ENCODE assay signal across 18 cellular contexts in genomic region chr10:15373199-15373598, GRCh38. TPM values are rescaled to one million over a fixed set of nuclear protein-coding genes. Genes with fewer than 3 reads are reported as not detected.
DNase-seq lines count a peak whose midpoint lies in the region; ATAC-seq, FAIRE-seq and TF ChIP-seq lines count a peak whose summit lies in the region.
"Had no signal": no experiment of that assay in that cellular context is flagged by ENCODE, and none has a peak within 500 bp of the region (broad histone marks: within the 10 kb centered on the region; RNA-seq: fewer than 3 reads in every experiment).

No MANE protein-coding gene starts in this region.

- no TSS peak for BruUV-seq in HepG2 (replicated peaks; lab: Mats Ljungman, UMichigan)

- WGBS in HepG2 (ENCODE audit: low lambda C conversion rate), result 43% methylated on average over 2 of the region's 2 CpGs
- WGBS in right lobe of liver (ENCODE audit: insufficient coverage, low coverage, low lambda C conversion rate, missing lambda C conversion rate), result 50% methylated on average over 1 of the region's 2 CpGs

- in situ Hi-C loops in HepG2 (cut with HindIII; ENCODE audit: extremely low pct_ligation_motif_present, low pct_unique_long_range_greater_than_20kb), result loop anchor here (5.0 kb wide), 2 partner anchors 46 to 111 kb away; no protein-coding TSS in a partner anchor

- H3K79me2 ChIP-seq in HepG2 (ENCODE audit: insufficient read depth, low read length), result peaks cover 22% of the 10 kb centered on the region

- peaks cover 29% of the 10 kb centered on the region for H3K27me3 Mint-ChIP-seq in neural crest cell (ENCODE audit: low read depth)

- H3K4me2 ChIP-seq in HepG2 (ENCODE audit: low read depth, low read length), result no peak overlapping the region
- H3K4me2 ChIP-seq: A549 had no signal

- H3K27ac ChIP-seq in HepG2 (ENCODE audit: extremely low read length, insufficient read depth, low read length) (no peak overlapping the region), right lobe of liver (no peak overlapping the region), caudate nucleus (ENCODE audit: low read depth, low read length) (peak overlapping the region; percentile 28)
- H3K27ac ChIP-seq: 22Rv1, A549, C4-2B had no signal

- DNase-seq in HepG2 (ENCODE audit: low spot score), result no peak
- no peak for DNase-seq in right lobe of liver
- DNase-seq in caudate nucleus (lab: John Stamatoyannopoulos, UW), result no peak
- no peak for DNase-seq in neural crest cell (ENCODE audit: low read depth, low spot score)
- no peak for DNase-seq in stimulated activated CD4-positive, alpha-beta T cell treated with anti-CD3 and anti-CD28 coated beads, Interleukin-2, amount 100 ng/mL, for 24 hours
- DNase-seq: AML-193; Caco-2; CD4-positive, alpha-beta T cell had no signal

- no peaks in the 10 kb centered on the region for H3K36me3 ChIP-seq in HepG2 (replicated peaks in 1 of 2; ENCODE audit: control insufficient read depth in 1 of 2, insufficient read depth in 2 of 2, low read length in 2 of 2)
- no peaks in the 10 kb centered on the region for H3K36me3 ChIP-seq in right lobe of liver

- H3K4me3 ChIP-seq in HepG2 (replicated peaks in 1 of 3; ENCODE audit: insufficient read depth in 1 of 3, low read depth in 2 of 3, low read length in 3 of 3) (no peak overlapping the region), right lobe of liver (no peak overlapping the region)
- H3K4me3 ChIP-seq: A549, HAP-1 had no signal

- no peak overlapping the region for H2AFZ ChIP-seq in HepG2 (ENCODE audit: low read length)

- H3K4me3 Mint-ChIP-seq in neural crest cell, result peak overlapping the region; percentile 81

- H3K9me3 Mint-ChIP-seq in neural crest cell, result no peaks in the 10 kb centered on the region
- H3K9me3 Mint-ChIP-seq: CD4-positive, alpha-beta T cell had no signal

- no peak for TF ChIP-seq RAD21 in HepG2 (CRISPR knock-in tag; IDR thresholded peaks at IDR 0.05)

- TF ChIP-seq POLR2A in HepG2 (IDR thresholded peaks at IDR 0.05; ENCODE audit: insufficient read depth in 1 of 2, low read depth in 2 of 2, low read length in 2 of 2) (no peak), right lobe of liver (IDR thresholded peaks at IDR 0.05) (no peak)

- no peak overlapping the region for H3K9ac ChIP-seq in HepG2 (ENCODE audit: insufficient read depth, low read depth, low read length)

- ATAC-seq in HepG2 (no peak), right lobe of liver (no peak), HG02759 (IDR thresholded peaks at IDR 0.05; ENCODE audit: unreplicated experiment) (no peak), HG02623 (IDR thresholded peaks at IDR 0.05; ENCODE audit: unreplicated experiment) (no peak)
- ATAC-seq: A549 had no signal

- H3K27ac Mint-ChIP-seq in neural crest cell (ENCODE audit: unreplicated experiment), result no peak overlapping the region
- H3K27ac Mint-ChIP-seq: CD4-positive, alpha-beta T cell had no signal

- CTCF ChIA-PET in HepG2 (lab: Yijun Ruan, JAX; ENCODE audit: low intra/inter-chr PET ratio, low total read pairs), result no interaction called here

- intact Hi-C loops in HepG2 (cut with micrococcal nuclease; ENCODE audit: unreplicated experiment) (loop anchor here (2.0 kb wide), 1 partner anchor 162 kb away; no protein-coding TSS in a partner anchor), right lobe of liver (cut with DNase I) (loop anchor here in 1 of 2 donors (5.0 kb wide), 1 partner anchor 166 kb away; no protein-coding TSS in a partner anchor)

- POLR2A ChIA-PET in HepG2 (lab: Yijun Ruan, JAX), result no interaction called here

- H3K36me3 Mint-ChIP-seq in neural crest cell (ENCODE audit: low read depth), result no peaks in the 10 kb centered on the region

- TF ChIP-seq CTCF in HepG2 (CRISPR knock-in tag; IDR thresholded peaks at IDR 0.05) (no peak), right lobe of liver (IDR thresholded peaks at IDR 0.05) (no peak), neural crest cell (conservative IDR thresholded peaks at IDR 0.05) (no peak)

- H3K9me3 ChIP-seq in HepG2 (ENCODE audit: low read length) (no peaks in the 10 kb centered on the region), right lobe of liver (no peaks in the 10 kb centered on the region)
- H3K9me3 ChIP-seq: A549, Caco-2, HAP-1 had no signal

- H3K4me1 ChIP-seq in HepG2 (ENCODE audit: insufficient read depth, low read length) (peaks cover 24% of the 10 kb centered on the region), right lobe of liver (no peaks in the 10 kb centered on the region)

- TF ChIP-seq EP300 in HepG2 (IDR thresholded peaks at IDR 0.05; ENCODE audit: low read depth in 2 of 2, low read length in 2 of 2), result no peak
- no peak for TF ChIP-seq EP300 in HepG2 (CRISPR knock-in tag; IDR thresholded peaks at IDR 0.05; ENCODE audit: borderline replicate concordance)

- H3K4me1 Mint-ChIP-seq in neural crest cell, result peaks cover 14% of the 10 kb centered on the region

- no peak for FAIRE-seq in HepG2 (lab: Jason Lieb, UNC)
- FAIRE-seq: A549, D721Med, G401.6, GM12891, GM19239 had no signal

- no peaks in the 10 kb centered on the region for H4K20me1 ChIP-seq in HepG2 (ENCODE audit: insufficient read depth, low read length)

- H3K27me3 ChIP-seq in HepG2 (ENCODE audit: control insufficient read depth in 1 of 2, insufficient read depth in 2 of 2, low read length in 2 of 2) (0 out of 5 replicates have a peak, but pooled peaks cover 0 to 4% of the 10 kb centered on the region in 2 experiments), right lobe of liver (no peaks in the 10 kb centered on the region)

TF ChIP-seq in HepG2, 621 proteins besides CTCF, POLR2A, EP300 and RAD21 (continues in another document):
- TF ChIP-seq ZNF629 (CRISPR knock-in tag; conservative IDR thresholded peaks at IDR 0.05) (peak; percentile 78), ZNF207 (IDR thresholded peaks at IDR 0.05; ENCODE audit: borderline replicate concordance) (no peak), HINFP (CRISPR knock-in tag; IDR thresholded peaks at IDR 0.05; ENCODE audit: low read depth) (no peak), POLR2AphosphoS5 (IDR thresholded peaks at IDR 0.05; ENCODE audit: low read depth, low read length) (no peak), ZHX1 (CRISPR knock-in tag; IDR thresholded peaks at IDR 0.05; ENCODE audit: low read depth) (no peak), ETV5 (CRISPR knock-in tag; IDR thresholded peaks at IDR 0.05; ENCODE audit: borderline replicate concordance) (no peak)

RNA-seq across cellular contexts. Expression of gene FAM171A1, which starts 2.1 kb away (rescaled TPM):
- total RNA-seq in HepG2 (2016; rRNA removed; fragmentation: Illumina TruSeq; extraction: Trizol), result 17.8 and 21.5 TPM in 2 replicates
- total RNA-seq in HepG2 (2016; cell fraction: cytosol; rRNA removed; fragmentation: Illumina TruSeq; extraction: Trizol; ENCODE audit: low read depth), result 4.7 and 5.7 TPM in 2 replicates
- 14.6 and 21.5 TPM in 2 replicates for total RNA-seq in HepG2 (2016; cell fraction: insoluble cytoplasmic fraction; rRNA removed; fragmentation: Illumina TruSeq; extraction: Trizol)
- 20.8 and 23.5 TPM in 2 replicates for total RNA-seq in HepG2 (2016; cell fraction: membrane; rRNA removed; fragmentation: Illumina TruSeq; extraction: Trizol)
- total RNA-seq in HepG2 (2016; cell fraction: nucleus; rRNA removed; fragmentation: Illumina TruSeq; extraction: Trizol), result 19.2 and 22.3 TPM in 2 replicates
- polyA plus RNA-seq in HepG2 (2011; rRNA removed), result 34.7 and 37.7 TPM in 2 replicates
- 36.5 and 41.2 TPM in 2 replicates for polyA plus RNA-seq in HepG2 (2011; cell fraction: cytosol; rRNA removed)
- polyA plus RNA-seq in HepG2 (2011; cell fraction: nucleus; rRNA removed), result 23.9 and 26.3 TPM in 2 replicates
- polyA plus RNA-seq in HepG2 (2012), result 30.7 and 50.8 TPM in 2 replicates
- 4.7 and 5.3 TPM in 2 replicates for polyA plus RNA-seq in HepG2 (2016; cell fraction: cytosol; fragmentation: Illumina TruSeq; extraction: Trizol; ENCODE audit: low read depth)
- 18.9 and 24.9 TPM in 2 replicates for polyA plus RNA-seq in HepG2 (2016; cell fraction: insoluble cytoplasmic fraction; fragmentation: Illumina TruSeq; extraction: Trizol; ENCODE audit: low read depth)
- 18.3 and 20.8 TPM in 2 replicates for polyA plus RNA-seq in HepG2 (2016; cell fraction: membrane; fragmentation: Illumina TruSeq; extraction: Trizol; ENCODE audit: low read depth)
- 34.1 and 37.6 TPM in 2 replicates for polyA plus RNA-seq in HepG2 (2016; cell fraction: nucleus; fragmentation: Illumina TruSeq; extraction: Trizol; ENCODE audit: insufficient read depth, low read depth)
- 0.02 and 41.8 TPM in 2 replicates for polyA minus RNA-seq in HepG2 (2011; rRNA and poly(A)+ RNA removed; ENCODE audit: low replicate concordance)
- 19.1 and 21.5 TPM in 2 replicates for polyA minus RNA-seq in HepG2 (2011; cell fraction: cytosol; rRNA and poly(A)+ RNA removed)
- 13.6 and 15.7 TPM in 2 replicates for polyA minus RNA-seq in HepG2 (2011; cell fraction: nucleus; rRNA and poly(A)+ RNA removed)
- 10 to 100 TPM in 4 of 6 experiments, 1 to 10 TPM in 2; 6.1 to 12.1 (median 10.3) TPM for total RNA-seq in right lobe of liver
- 64.2 and 70.4 TPM in 2 replicates for total RNA-seq in neural crest cell
